Comparison of ENCODE assay signal across 16 cellular contexts in the genomic region with DNA sequence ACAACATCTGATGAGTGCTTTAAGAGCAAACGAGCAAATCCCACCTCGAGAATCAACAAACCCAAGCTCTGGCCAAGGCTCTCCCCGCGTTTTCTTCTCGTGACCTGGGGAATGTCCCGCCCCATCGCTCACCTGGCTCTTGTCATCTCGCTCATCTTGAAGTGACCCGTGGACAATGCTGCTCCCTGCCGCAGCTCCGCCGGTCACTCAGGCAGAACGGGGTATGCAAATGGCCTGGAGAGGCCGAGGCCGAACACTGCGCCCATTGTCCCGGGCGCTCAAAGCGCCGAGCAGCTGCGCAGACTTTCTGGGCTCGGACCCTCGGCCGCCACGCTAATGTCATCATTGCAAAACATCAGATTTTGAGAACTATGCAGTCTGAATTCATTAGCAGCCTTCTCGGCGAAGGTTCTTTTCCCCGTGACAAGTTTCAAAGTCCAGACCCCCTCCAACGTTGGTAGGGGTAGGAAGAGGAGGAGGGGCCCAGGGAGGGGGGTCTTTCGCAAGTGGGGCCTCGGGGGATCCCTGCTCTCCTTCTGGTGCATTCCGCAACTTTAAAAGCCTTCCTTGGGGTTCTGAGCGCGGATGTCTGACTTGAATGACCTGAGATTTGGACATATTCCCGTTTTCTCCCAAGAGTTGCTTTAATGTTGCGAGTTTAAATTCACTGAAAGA. TPM values are rescaled to one million over a fixed set of nuclear protein-coding genes. Genes with fewer than 3 reads are reported as not detected.
DNase-seq lines count a peak whose midpoint lies in the region; ATAC-seq and TF ChIP-seq lines count a peak whose summit lies in the region.
"Had no signal": no experiment of that assay in that cellular context is flagged by ENCODE, and none has a peak within 500 bp of the region (broad histone marks: within the 10 kb centered on the region; RNA-seq: fewer than 3 reads in every experiment).

No MANE protein-coding gene starts in this region.

- no peaks in the 10 kb centered on the region for H4K20me1 ChIP-seq in osteoblast (ENCODE audit: insufficient read depth, low read length)

- peak overlapping the region; percentile 37 for H3K4me3 ChIP-seq in iPS-15b (ENCODE audit: low read depth, low read length)
- H3K4me3 ChIP-seq in osteoblast (ENCODE audit: insufficient read depth, low read length), result no peak overlapping the region
- H3K4me3 ChIP-seq: body of pancreas, prostate gland had no signal

- no peak overlapping the region for H3K4me2 ChIP-seq in osteoblast (ENCODE audit: insufficient read depth, low read length)

- H3K36me3 ChIP-seq in iPS-15b (ENCODE audit: control insufficient read depth, insufficient read depth, low read length) (no peaks in the 10 kb centered on the region), osteoblast (ENCODE audit: insufficient read depth, low read length) (no peaks in the 10 kb centered on the region)
- H3K36me3 ChIP-seq: prostate gland had no signal

- peak; percentile 56 for DNase-seq in ELF-1 (ENCODE audit: low read depth, low spot score)
- peak in 35 of 56 donors; percentile 7 to 74 (median 52) for DNase-seq in amygdala (lab: John Stamatoyannopoulos, UW)
- DNase-seq in osteoblast (ENCODE audit: insufficient read length, low spot score, missing footprints), result peak; percentile 70
- DNase-seq in Kasumi-1 (lab: John Stamatoyannopoulos, UW), result no peak
- DNase-seq in DMS 273 treated with DMSO at 0.1 percent for 48 hours (lab: John Stamatoyannopoulos, UW), result no peak
- DNase-seq in HPDE6-E6E7 (ENCODE audit: extremely low spot score), result no peak
- DNase-seq: activated naive CD4-positive, alpha-beta T cell; body of pancreas; dermis blood vessel endothelial cell; NCI-H2081; T-helper 17 cell had no signal

- no peaks in the 10 kb centered on the region for H3K79me2 ChIP-seq in osteoblast (ENCODE audit: insufficient read depth, low read length)

- H3K4me1 ChIP-seq in iPS-15b (ENCODE audit: control insufficient read depth, insufficient read depth, low read length) (peaks cover 11% of the 10 kb centered on the region), osteoblast (ENCODE audit: insufficient read depth, low read length) (no peaks in the 10 kb centered on the region)
- H3K4me1 ChIP-seq: prostate gland had no signal

- no peaks in the 10 kb centered on the region for H3K9me3 ChIP-seq in iPS-15b (ENCODE audit: control insufficient read depth, insufficient read depth, low read length)
- H3K9me3 ChIP-seq in osteoblast (ENCODE audit: low read depth, low read length), result no peaks in the 10 kb centered on the region
- H3K9me3 ChIP-seq: body of pancreas, prostate gland had no signal

- H2AFZ ChIP-seq in osteoblast (ENCODE audit: low read length), result no peak overlapping the region

- H3K27me3 ChIP-seq in iPS-15b (ENCODE audit: control insufficient read depth, insufficient read depth, low read length) (peaks cover 85% of the 10 kb centered on the region), osteoblast (ENCODE audit: insufficient read depth, low read length) (peaks cover 6% of the 10 kb centered on the region)

- no peak overlapping the region for H3K9ac ChIP-seq in iPS-15b (ENCODE audit: low read depth, low read length)

- TF ChIP-seq CTCF in osteoblast (IDR thresholded peaks at IDR 0.05; ENCODE audit: extremely low read depth, low read depth, low read length), result no peak

- ATAC-seq in HG02885 (IDR thresholded peaks at IDR 0.05; ENCODE audit: poor library complexity, unreplicated experiment), result no peak
- ATAC-seq: activated CD4-positive, CD25-positive, alpha-beta regulatory T cell treated with anti-CD3 and anti-CD28 coated beads, Interleukin-2, amount 50 U/mL, for 24 hours; body of pancreas; T-helper 17 cell had no signal

- H3K27ac ChIP-seq in osteoblast (ENCODE audit: low read depth, low read length), result no peak overlapping the region
- H3K27ac ChIP-seq: body of pancreas, prostate gland had no signal

RNA-seq across cellular contexts. Expression of gene SOX1, which starts 39.7 kb away (rescaled TPM):
- total RNA-seq in osteoblast, result not detected in 2 replicates
- total RNA-seq: body of pancreas, dermis blood vessel endothelial cell, mesothelial cell of epicardium, T-helper 17 cell had no signal

Comparison
In these comparisons a context has a peak if more than half of its experiments do, and no peak if none do; other contexts are left out.
1. DNase-seq: peak in ELF-1 (single experiment), amygdala (35 of 56) and osteoblast (single experiment); none in Kasumi-1 (0 of 2), DMS 273 treated with DMSO at 0.1 percent for 48 hours (single experiment) and HPDE6-E6E7 (single experiment).